9 cellular contexts compared by ENCODE assay signal in the genomic region with DNA sequence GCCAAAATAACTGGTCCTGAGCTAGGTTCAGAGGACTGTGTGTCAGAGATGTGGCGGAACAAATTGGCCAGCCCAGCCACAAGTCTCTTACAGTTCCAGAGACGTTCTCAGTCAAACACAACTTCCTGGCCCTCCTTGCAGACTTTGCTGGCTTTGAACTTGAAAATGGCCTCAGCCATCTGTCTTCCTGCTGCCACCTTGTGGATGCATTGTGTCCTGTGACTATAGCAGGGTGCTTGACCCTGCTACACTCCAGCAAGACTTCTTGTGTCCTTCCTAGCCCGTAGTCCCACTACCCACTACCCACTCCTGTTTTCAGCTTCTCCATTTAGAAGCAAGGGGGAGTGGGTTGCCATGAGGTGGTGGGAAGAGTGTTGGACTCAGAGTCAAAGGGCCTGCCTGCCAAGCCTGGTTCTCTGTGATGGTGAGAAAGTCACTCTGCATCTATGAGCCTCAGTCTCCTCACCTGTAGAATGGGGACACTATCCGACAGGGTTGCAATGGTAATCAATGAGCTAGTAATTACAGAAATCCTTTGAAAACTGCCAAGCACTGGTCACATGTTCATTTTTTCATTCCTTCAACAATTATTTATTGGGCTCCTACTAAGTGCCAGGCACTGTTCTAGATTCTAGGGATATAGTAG.
A peak's percentile ranks its signal among the peaks of the same experiment; 100 is the strongest.
DNase-seq lines count a peak whose midpoint lies in the region; ATAC-seq and TF ChIP-seq lines count a peak whose summit lies in the region.
"Had no signal": no experiment of that assay in that cellular context is flagged by ENCODE, and none has a peak within 500 bp of the region (broad histone marks: within the 10 kb centered on the region; RNA-seq: fewer than 3 reads in every experiment).

No MANE protein-coding gene starts in this region.

- WGBS in IMR-90 (ENCODE audit: extremely low coverage in 2 of 2, insufficient read length in 1 of 2), 2 experiments = no CpG with 5 or more reads among the region's 4 CpGs
- no CpG with 5 or more reads among the region's 4 CpGs for WGBS in trophoblast cell (ENCODE audit: extremely low coverage, insufficient coverage, insufficient read length)

- no peak overlapping the region for H2AK9ac ChIP-seq in IMR-90 (replicated peaks; ENCODE audit: low read depth, low read length, poor library complexity)

- dilution Hi-C loops in IMR-90 (cut with HindIII; ENCODE audit: low sequenced_read_pairs, unreplicated experiment) = no loop called here

- H3K79me1 ChIP-seq in IMR-90 (ENCODE audit: low read depth in 1 of 2, low read length in 2 of 2) = no peaks in the 10 kb centered on the region
- no peaks in the 10 kb centered on the region for H3K79me1 ChIP-seq in trophoblast cell (ENCODE audit: low read length)

- no peak overlapping the region for H3K27ac ChIP-seq in IMR-90 (ENCODE audit: insufficient read depth, low read length)
- no peak overlapping the region for H3K27ac ChIP-seq in trophoblast cell (ENCODE audit: low read depth, low read length)

- H3K9me3 ChIP-seq in IMR-90 (ENCODE audit: control insufficient read depth, insufficient read depth, low read length) (peaks cover 11% of the 10 kb centered on the region), trophoblast cell (ENCODE audit: insufficient read depth, low read depth, low read length) (peaks cover 1% of the 10 kb centered on the region)

- TF ChIP-seq RAD21 in IMR-90 (IDR thresholded peaks at IDR 0.05; ENCODE audit: low read length) = no peak

- H4K12ac ChIP-seq in trophoblast cell (ENCODE audit: low read depth, low read length) = no peak overlapping the region

- no peak overlapping the region for H4K5ac ChIP-seq in IMR-90 (ENCODE audit: low read depth, low read length)

- H3K4ac ChIP-seq in IMR-90 (ENCODE audit: low read depth, low read length) (no peak overlapping the region), trophoblast cell (ENCODE audit: low read depth, low read length) (no peak overlapping the region)

- no peak overlapping the region for H3K9ac ChIP-seq in IMR-90 (ENCODE audit: low read depth, low read length)
- peak overlapping the region; percentile 63 for H3K9ac ChIP-seq in trophoblast cell (ENCODE audit: low read length)

- H3K27me3 Mint-ChIP-seq in activated CD4-positive, alpha-beta T cell treated with anti-CD3 and anti-CD28 coated beads for 36 hours = peaks cover 15% of the 10 kb centered on the region

- no peak overlapping the region for H3K27ac Mint-ChIP-seq in activated CD4-positive, alpha-beta T cell treated with anti-CD3 and anti-CD28 coated beads for 36 hours
- H3K27ac Mint-ChIP-seq: mesothelial cell of epicardium had no signal

- no peak overlapping the region for H2BK12ac ChIP-seq in trophoblast cell (ENCODE audit: low read length)

- DNase-seq in activated CD4-positive, alpha-beta T cell treated with anti-CD3 and anti-CD28 coated beads for 36 hours = peak; percentile 31
- DNase-seq in activated CD4-positive, alpha-beta T cell treated with anti-CD3 and anti-CD28 coated beads, Interleukin-2, amount 50 U/mL, for 1 hour = no peak
- DNase-seq in IMR-90 (peak; percentile 1), astrocyte of the cerebellum (ENCODE audit: low read depth) (no peak), trophoblast cell (peak; percentile 11 to 43), NCI-H2227 treated with DMSO at 0.1 percent for 48 hours (lab: John Stamatoyannopoulos, UW) (no peak), NCI-H2081 (lab: John Stamatoyannopoulos, UW) (no peak), DMS114 treated with DMSO at 0.1 percent for 48 hours (lab: John Stamatoyannopoulos, UW; ENCODE audit: unreplicated experiment) (no peak)

- intact Hi-C loops in activated CD4-positive, alpha-beta T cell treated with anti-CD3 and anti-CD28 coated beads for 36 hours (cut with DNase I, micrococcal nuclease) = loop anchor here (5.0 to 10.0 kb wide), 2 partner anchors 555 to 563 kb away; no protein-coding TSS in a partner anchor
- intact Hi-C loops in IMR-90 (cut with micrococcal nuclease) = no loop called here

- no peaks in the 10 kb centered on the region for H3K9me1 ChIP-seq in IMR-90 (ENCODE audit: insufficient read depth, low read length)

- H2BK15ac ChIP-seq in IMR-90 (ENCODE audit: low read depth, low read length) = no peak overlapping the region

- H3K4me3 Mint-ChIP-seq in activated CD4-positive, alpha-beta T cell treated with anti-CD3 and anti-CD28 coated beads for 36 hours = no peak overlapping the region
- H3K4me3 Mint-ChIP-seq: mesothelial cell of epicardium had no signal

- no peaks in the 10 kb centered on the region for H3K79me2 ChIP-seq in trophoblast cell (ENCODE audit: control insufficient read depth, insufficient read depth, low read length, poor library complexity)

- H3K36me3 ChIP-seq in IMR-90 (ENCODE audit: control insufficient read depth, insufficient read depth, low read length) = no peaks in the 10 kb centered on the region
- H3K36me3 ChIP-seq in trophoblast cell (ENCODE audit: control insufficient read depth in 1 of 2, insufficient read depth in 2 of 2, low read length in 2 of 2) = no peaks in the 10 kb centered on the region

- CTCF ChIA-PET in activated CD4-positive, alpha-beta T cell treated with anti-CD3 and anti-CD28 coated beads for 36 hours (lab: Charles Lee) = no interaction called here
- CTCF ChIA-PET in IMR-90 (lab: Yijun Ruan, JAX) = no interaction called here

- H3K14ac ChIP-seq in IMR-90 (replicated peaks; ENCODE audit: low read depth, low read length) = no peak overlapping the region
- no peak overlapping the region for H3K14ac ChIP-seq in trophoblast cell (ENCODE audit: low read length)

- H4K20me1 ChIP-seq in IMR-90 (ENCODE audit: insufficient read depth, low read length) = no peaks in the 10 kb centered on the region

- H2AFZ ChIP-seq in IMR-90 (replicated peaks; ENCODE audit: low read length, poor library complexity) = no peak overlapping the region
- H2AFZ ChIP-seq in trophoblast cell (ENCODE audit: insufficient read depth, low read length, poor library complexity) = no peak overlapping the region

- H2BK5ac ChIP-seq in IMR-90 (ENCODE audit: low read depth, low read length, poor library complexity, severe bottlenecking) (no peak overlapping the region), trophoblast cell (ENCODE audit: low read depth, low read length, poor library complexity) (no peak overlapping the region)

- H3K27me3 ChIP-seq in IMR-90 (ENCODE audit: control insufficient read depth, insufficient read depth, low read length) (no peaks in the 10 kb centered on the region), trophoblast cell (ENCODE audit: insufficient read depth, low read length) (no peaks in the 10 kb centered on the region)

- no peak overlapping the region for H3K18ac ChIP-seq in IMR-90 (ENCODE audit: low read depth, low read length)
- no peak overlapping the region for H3K18ac ChIP-seq in trophoblast cell (ENCODE audit: low read length)

- in situ Hi-C loops in IMR-90 (cut with MboI; ENCODE audit: low sequenced_read_pairs) (no loop called here), astrocyte of the cerebellum (cut with HindIII; ENCODE audit: low sequenced_read_pairs) (no loop called here)

- TF ChIP-seq POLR2A in IMR-90 (IDR thresholded peaks at IDR 0.05; ENCODE audit: low read depth, low read length) = no peak

- no peak overlapping the region for H2AK5ac ChIP-seq in IMR-90 (ENCODE audit: low read depth, low read length)
- H2AK5ac ChIP-seq in trophoblast cell (ENCODE audit: low read length) = no peak overlapping the region

- no peak for ATAC-seq in activated CD4-positive, alpha-beta T cell treated with anti-CD3 and anti-CD28 coated beads for 36 hours
- no peak for ATAC-seq in IMR-90 (ENCODE audit: low read depth)

- H4K91ac ChIP-seq in IMR-90 (ENCODE audit: insufficient read depth, low read depth, low read length) (no peak overlapping the region), trophoblast cell (ENCODE audit: low read depth, low read length) (no peak overlapping the region)

- no peak overlapping the region for H2BK20ac ChIP-seq in IMR-90 (ENCODE audit: low read depth, low read length)

- H3K4me1 ChIP-seq in IMR-90 (ENCODE audit: control insufficient read depth, insufficient read depth, low read length) (no peaks in the 10 kb centered on the region), trophoblast cell (ENCODE audit: control insufficient read depth in 1 of 2, insufficient read depth in 2 of 2, low read length in 2 of 2) (no peaks in the 10 kb centered on the region)

- H2BK120ac ChIP-seq in IMR-90 (ENCODE audit: low read depth, low read length) (no peak overlapping the region), trophoblast cell (ENCODE audit: insufficient read depth, low read length, poor library complexity) (no peak overlapping the region)

- H4K8ac ChIP-seq in IMR-90 (ENCODE audit: low read depth in 2 of 2, low read length in 2 of 2) = no peak overlapping the region
- no peak overlapping the region for H4K8ac ChIP-seq in trophoblast cell (ENCODE audit: low read depth, low read length)

- H3K4me3 ChIP-seq in IMR-90 (ENCODE audit: insufficient read depth, low read depth, low read length) (no peak overlapping the region), astrocyte of the cerebellum (ENCODE audit: low read depth, low read length) (no peak overlapping the region), trophoblast cell (ENCODE audit: low read depth, low read length) (no peak overlapping the region)

- H3K9me3 Mint-ChIP-seq in activated CD4-positive, alpha-beta T cell treated with anti-CD3 and anti-CD28 coated beads for 36 hours (ENCODE audit: low read depth) = peaks cover 12% of the 10 kb centered on the region

- POLR2A ChIA-PET in activated CD4-positive, alpha-beta T cell treated with anti-CD3 and anti-CD28 coated beads for 36 hours (lab: Charles Lee) = no interaction called here
- POLR2A ChIA-PET in IMR-90 (lab: Charles Lee; ENCODE audit: unreplicated experiment) = no interaction called here

- no TSS peak for BruUV-seq in IMR-90 (replicated peaks; lab: Mats Ljungman, UMichigan)

- H3K23ac ChIP-seq in IMR-90 (ENCODE audit: low read depth, low read length) (no peak overlapping the region), trophoblast cell (ENCODE audit: low read length) (no peak overlapping the region)

- H3K4me2 ChIP-seq in IMR-90 (ENCODE audit: low read depth, low read length) (no peak overlapping the region), trophoblast cell (ENCODE audit: low read length) (no peak overlapping the region)

- no peaks in the 10 kb centered on the region for H3K4me1 Mint-ChIP-seq in activated CD4-positive, alpha-beta T cell treated with anti-CD3 and anti-CD28 coated beads for 36 hours
- H3K4me1 Mint-ChIP-seq: mesothelial cell of epicardium had no signal

- H3K36me3 Mint-ChIP-seq in activated CD4-positive, alpha-beta T cell treated with anti-CD3 and anti-CD28 coated beads for 36 hours (ENCODE audit: low read depth) = no peaks in the 10 kb centered on the region
- H3K36me3 Mint-ChIP-seq: mesothelial cell of epicardium had no signal

- TF ChIP-seq CTCF in IMR-90 (conservative IDR thresholded peaks at IDR 0.05; ENCODE audit: low read depth, low read length) (no peak), astrocyte of the cerebellum (IDR thresholded peaks at IDR 0.05; ENCODE audit: low read depth, low read length, missing control alignments) (peak; percentile 17)

- no peak overlapping the region for H3K56ac ChIP-seq in IMR-90 (ENCODE audit: extremely low read depth, insufficient read depth, low read length)

TF ChIP-seq in IMR-90, 13 proteins besides CTCF, POLR2A, EP300 and RAD21 (continues in another document):
- TF ChIP-seq BHLHE40 (IDR thresholded peaks at IDR 0.05; ENCODE audit: low read depth, low read length) (no peak), CEBPB (IDR thresholded peaks at IDR 0.05; ENCODE audit: low read depth, low read length) (no peak), MAZ (IDR thresholded peaks at IDR 0.05; ENCODE audit: borderline replicate concordance, low read depth, low read length) (no peak)

Comparison
In these comparisons a context has a peak if more than half of its experiments do, and no peak if none do; other contexts are left out.
1. DNase-seq: peak in activated CD4-positive, alpha-beta T cell treated with anti-CD3 and anti-CD28 coated beads for 36 hours (single experiment), IMR-90 (single experiment) and trophoblast cell (2 of 2); none in activated CD4-positive, alpha-beta T cell treated with anti-CD3 and anti-CD28 coated beads, Interleukin-2, amount 50 U/mL, for 1 hour (single experiment), astrocyte of the cerebellum (single experiment), NCI-H2227 treated with DMSO at 0.1 percent for 48 hours (single experiment), NCI-H2081 (0 of 2) and DMS114 treated with DMSO at 0.1 percent for 48 hours (single experiment).